ENCODE assay signal across 8 cellular contexts in genomic region chr4:148441986-148442829, GRCh38. TPM values are rescaled to one million over a fixed set of nuclear protein-coding genes. Genes with fewer than 3 reads are reported as not detected.
DNase-seq lines count a peak whose midpoint lies in the region; ATAC-seq and TF ChIP-seq lines count a peak whose summit lies in the region.

Gene NR3C2 (minus strand): TSS chr4:148442414.

- H3K9ac ChIP-seq in muscle layer of colon (ENCODE audit: low read length), result peak within 1 kb of the TSS; percentile 98

- H3K4me3 ChIP-seq in Peyer's patch (peak within 1 kb of the TSS; percentile 70 to 97 (median 91)), esophagus muscularis mucosa (peak within 1 kb of the TSS; percentile 74 to 95 (median 88)), muscle layer of colon (ENCODE audit: low read depth in 1 of 2, low read length in 2 of 2) (peak within 1 kb of the TSS; percentile 98 to 99)

- H3K27me3 ChIP-seq in Peyer's patch, result no peaks in the 10 kb centered on the region
- no peaks in the 10 kb centered on the region for H3K27me3 ChIP-seq in esophagus muscularis mucosa
- H3K27me3 ChIP-seq in muscle layer of colon (ENCODE audit: control insufficient read depth in 1 of 2, insufficient read depth in 2 of 2, low read length in 2 of 2), result no peaks in the 10 kb centered on the region

- H3K36me3 ChIP-seq in Peyer's patch (no peaks in the 10 kb centered on the region), esophagus muscularis mucosa (no peaks in the 10 kb centered on the region), muscle layer of colon (ENCODE audit: insufficient read depth, low read length) (no peaks in the 10 kb centered on the region)

- 1% methylated on average over 44 of the region's 64 CpGs for WGBS in esophagus muscularis mucosa

- TF ChIP-seq POLR2A in Peyer's patch (IDR thresholded peaks at IDR 0.05) (peak; percentile 100), esophagus muscularis mucosa (IDR thresholded peaks at IDR 0.05; ENCODE audit: low read depth) (peak; percentile 98)

- intact Hi-C loops in esophagus muscularis mucosa (cut with DNase I), result loop anchor here (10.0 kb wide), 2 partner anchors 157 to 347 kb away; no protein-coding TSS in a partner anchor

- H3K4me1 ChIP-seq in Peyer's patch, result peaks cover 0 to 16% (median 7%) of the 10 kb centered on the region in 4 donors
- peaks cover 18 to 39% (median 32%) of the 10 kb centered on the region in 4 donors for H3K4me1 ChIP-seq in esophagus muscularis mucosa
- H3K4me1 ChIP-seq in muscle layer of colon (ENCODE audit: insufficient read depth, low read length), result peaks cover 20% of the 10 kb centered on the region

- TF ChIP-seq CTCF in Peyer's patch (IDR thresholded peaks at IDR 0.05), result no peak
- TF ChIP-seq CTCF in esophagus muscularis mucosa (IDR thresholded peaks at IDR 0.05), result no peak

- H3K9me3 ChIP-seq in Peyer's patch, result no peaks in the 10 kb centered on the region
- H3K9me3 ChIP-seq in esophagus muscularis mucosa, result no peaks in the 10 kb centered on the region
- H3K9me3 ChIP-seq in muscle layer of colon (ENCODE audit: low read length), result no peaks in the 10 kb centered on the region

- peak; percentile 97 for ATAC-seq in GM21619 (IDR thresholded peaks at IDR 0.05; ENCODE audit: unreplicated experiment)

- DNase-seq in DMS53 (lab: John Stamatoyannopoulos, UW) (peak; percentile 97), Peyer's patch (peak; percentile 98 to 100 (median 99)), activated T-helper 1 cell treated with Interleukin-2 at 50 U/mL for 16 hours (ENCODE audit: low read depth) (peak; percentile 96), esophagus muscularis mucosa (ENCODE audit: extremely low spot score) (peak; percentile 100)
- peak; percentile 88 to 89 for DNase-seq in stimulated activated CD8-positive, alpha-beta memory T cell treated with anti-CD3 and anti-CD28 coated beads, Interleukin-7, amount 100 ng/mL, for 1 hour (ENCODE audit: low read depth in 2 of 2)

- H3K27ac ChIP-seq in Peyer's patch (peak within 1 kb of the TSS; percentile 95 to 98 (median 95)), esophagus muscularis mucosa (replicated peaks in 1 of 4) (peak within 1 kb of the TSS; percentile 91 to 96 (median 94)), muscle layer of colon (ENCODE audit: low read depth, low read length) (peak within 1 kb of the TSS; percentile 93)

- no peak; the same call in 1 of the 2 replicates for TF ChIP-seq RAD21 in Ishikawa (IDR thresholded peaks at IDR 0.05; ENCODE audit: low read depth)

- TF ChIP-seq EP300 in Ishikawa (IDR thresholded peaks at IDR 0.05; ENCODE audit: borderline replicate concordance) (no peak), esophagus muscularis mucosa (IDR thresholded peaks at IDR 0.05) (no peak)

TF ChIP-seq in Ishikawa, 13 proteins besides CTCF, POLR2A, EP300 and RAD21:
- no peak for TF ChIP-seq TCF12 (IDR thresholded peaks at IDR 0.05; ENCODE audit: low read depth)
- peak; percentile 39; the same call in 1 of the 2 replicates for TF ChIP-seq MAX (IDR thresholded peaks at IDR 0.05)
- TF ChIP-seq TAF1 (IDR thresholded peaks at IDR 0.05; ENCODE audit: low read depth), result peak; percentile 92
- peak; percentile 56 for TF ChIP-seq CREB1 (IDR thresholded peaks at IDR 0.05; ENCODE audit: low read depth)
- TF ChIP-seq USF1 (IDR thresholded peaks at IDR 0.05), result peak; percentile 91
- no peak for TF ChIP-seq REST (IDR thresholded peaks at IDR 0.05; ENCODE audit: low read depth)
- no peak for TF ChIP-seq FOXM1 (IDR thresholded peaks at IDR 0.05; ENCODE audit: borderline replicate concordance, low read depth)
- peak; percentile 58; the same call in 1 of the 2 replicates for TF ChIP-seq YY1 (IDR thresholded peaks at IDR 0.05; ENCODE audit: low read depth)

RNA-seq across cellular contexts. Expression of gene NR3C2, which starts in this region (rescaled TPM):
- 100 to 1,000 TPM in 3 of 4 donors, 10 to 100 TPM in 1; 33.0 to 128 (median 118) TPM for total RNA-seq in Peyer's patch
- 10 to 100 TPM in 3 of 4 donors, 1 to 10 TPM in 1; 10.0 to 14.6 (median 12.1) TPM for total RNA-seq in esophagus muscularis mucosa

Comparison
In these comparisons a context has a peak if more than half of its experiments do, and no peak if none do; other contexts are left out.
1. Peak in every context shown above with its lines: DNase-seq, ATAC-seq, H3K4me3 ChIP-seq and H3K27ac ChIP-seq.